11 cellular contexts compared by ENCODE assay signal in genomic region chr2:234251326-234252271, GRCh38.
DNase-seq lines count a peak whose midpoint lies in the region; ATAC-seq and TF ChIP-seq lines count a peak whose summit lies in the region.
"Had no signal": no experiment of that assay in that cellular context is flagged by ENCODE, and none has a peak within 500 bp of the region (broad histone marks: within the 10 kb centered on the region; RNA-seq: fewer than 3 reads in every experiment).

No MANE protein-coding gene starts in this region.

- peaks cover 4% of the 10 kb centered on the region for H3K4me1 Mint-ChIP-seq in neural crest cell

- peak overlapping the region; percentile 40 for H3K27ac Mint-ChIP-seq in neural crest cell (ENCODE audit: unreplicated experiment)
- H3K27ac Mint-ChIP-seq: effector memory CD8-positive, alpha-beta T cell had no signal

- no peaks in the 10 kb centered on the region for H3K36me3 ChIP-seq in esophagus squamous epithelium
- H3K36me3 ChIP-seq: Peyer's patch had no signal

- H3K27ac ChIP-seq in esophagus squamous epithelium: peak overlapping the region in 2 of 4 donors; percentile 33 to 59

- no peaks in the 10 kb centered on the region for H3K27me3 ChIP-seq in esophagus squamous epithelium
- H3K27me3 ChIP-seq: Peyer's patch had no signal

- TF ChIP-seq CTCF in AG10803 (conservative IDR thresholded peaks at IDR 0.05; ENCODE audit: low read length): no peak
- no peak for TF ChIP-seq CTCF in neural crest cell (conservative IDR thresholded peaks at IDR 0.05)
- no peak for TF ChIP-seq CTCF in esophagus squamous epithelium (IDR thresholded peaks at IDR 0.05)

- peaks cover 2% of the 10 kb centered on the region for H3K9me3 Mint-ChIP-seq in neural crest cell
- H3K9me3 Mint-ChIP-seq: effector memory CD8-positive, alpha-beta T cell had no signal

- H3K4me3 ChIP-seq in AG10803 (ENCODE audit: low read length) (no peak overlapping the region), esophagus squamous epithelium (no peak overlapping the region)
- H3K4me3 ChIP-seq: Peyer's patch had no signal

- DNase-seq in AG10803 (ENCODE audit: low read depth) (peak; percentile 99), NCI-H2196 treated with DMSO at 0.1 percent for 48 hours (lab: John Stamatoyannopoulos, UW; ENCODE audit: unreplicated experiment) (peak; percentile 56), dermis blood vessel endothelial cell (peak; percentile 88), neural crest cell (ENCODE audit: low read depth, low spot score) (no peak), esophagus squamous epithelium (lab: John Stamatoyannopoulos, UW) (no peak), COLO668 (lab: John Stamatoyannopoulos, UW; ENCODE audit: unreplicated experiment) (no peak)
- no peak for DNase-seq in activated CD8-positive, alpha-beta memory T cell treated with anti-CD3 and anti-CD28 coated beads, Interleukin-2, amount 50 U/mL, for 4 hours
- DNase-seq: COR-L47; effector memory CD8-positive, alpha-beta T cell had no signal

- ATAC-seq in HG02840 (IDR thresholded peaks at IDR 0.05; ENCODE audit: low FRiP score, unreplicated experiment): no peak
- ATAC-seq: effector memory CD8-positive, alpha-beta T cell had no signal

- H3K9me3 ChIP-seq in esophagus squamous epithelium: no peaks in the 10 kb centered on the region
- H3K9me3 ChIP-seq: Peyer's patch had no signal

- TF ChIP-seq POLR2A in esophagus squamous epithelium (IDR thresholded peaks at IDR 0.05): no peak

- H3K4me3 Mint-ChIP-seq in neural crest cell: no peak overlapping the region
- H3K4me3 Mint-ChIP-seq: effector memory CD8-positive, alpha-beta T cell had no signal

- WGBS in esophagus squamous epithelium, 2 donors: 43 to 48% methylated on average over 5 to 6 of the region's 8 CpGs

- H3K4me1 ChIP-seq in esophagus squamous epithelium: peaks cover 0 to 55% (median 19%) of the 10 kb centered on the region in 3 donors
- H3K4me1 ChIP-seq: Peyer's patch had no signal

- peaks cover 2% of the 10 kb centered on the region for H3K36me3 Mint-ChIP-seq in neural crest cell (ENCODE audit: low read depth)

- no peaks in the 10 kb centered on the region for H3K27me3 Mint-ChIP-seq in neural crest cell (ENCODE audit: low read depth)

- intact Hi-C loops in esophagus squamous epithelium (cut with DNase I): loop anchor here (10.0 kb wide), 1 partner anchor 117 kb away; no protein-coding TSS in a partner anchor

Comparison
In these comparisons a context has a peak if more than half of its experiments do, and no peak if none do; other contexts are left out.
1. DNase-seq: peak in AG10803 (single experiment), NCI-H2196 treated with DMSO at 0.1 percent for 48 hours (single experiment) and dermis blood vessel endothelial cell (single experiment); none in neural crest cell (single experiment), esophagus squamous epithelium (single experiment), COLO668 (single experiment) and activated CD8-positive, alpha-beta memory T cell treated with anti-CD3 and anti-CD28 coated beads, Interleukin-2, amount 50 U/mL, for 4 hours (single experiment).